ENCODE assay signal across 10 cellular contexts in the genomic region with DNA sequence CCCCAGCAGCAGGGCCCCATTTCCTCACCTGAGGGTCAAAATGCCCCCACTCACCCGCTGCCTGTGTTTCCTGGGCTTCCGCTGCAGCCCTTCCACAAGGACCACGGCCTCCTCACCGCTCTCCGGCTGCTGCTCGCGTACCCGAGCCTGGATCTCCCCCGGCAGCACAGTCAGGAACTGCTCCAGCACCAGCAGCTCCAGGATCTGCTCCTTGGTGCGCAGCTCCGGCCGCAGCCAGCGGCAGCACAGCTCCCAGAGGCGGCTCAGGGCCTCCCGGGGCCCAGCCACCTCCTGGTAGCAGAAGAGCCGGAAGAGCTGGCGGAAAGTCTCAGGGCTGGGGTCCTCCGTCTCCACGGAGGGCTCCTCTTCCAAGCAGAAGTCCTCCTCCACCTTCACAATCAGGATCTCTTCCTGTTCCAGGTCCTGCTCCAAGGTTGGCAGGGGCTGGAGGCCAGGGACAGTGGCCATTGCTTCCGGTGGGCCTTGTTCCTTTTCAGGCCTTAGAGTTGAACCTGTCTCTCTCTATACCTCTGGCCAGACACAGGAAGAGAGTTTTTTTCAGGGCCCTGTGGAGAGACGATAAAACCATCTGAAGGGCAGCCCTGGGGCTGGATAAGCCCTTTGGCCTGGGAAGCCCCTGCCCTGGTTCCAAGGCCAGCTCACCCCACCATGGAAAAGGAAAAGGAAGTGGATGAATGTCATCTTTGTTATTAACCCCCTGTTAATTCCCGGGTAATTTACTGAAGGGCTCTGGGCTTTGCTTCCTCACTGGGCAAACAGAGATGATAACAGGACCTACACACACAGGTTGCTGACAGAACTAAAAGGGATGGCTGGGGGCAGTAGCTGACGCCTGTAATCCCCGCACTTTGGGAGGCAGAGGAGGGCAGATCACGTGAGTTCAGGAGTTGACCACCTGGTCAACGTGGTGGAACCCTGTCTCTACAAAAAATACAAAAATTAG. TPM values are rescaled to one million over a fixed set of nuclear protein-coding genes. Genes with fewer than 3 reads are reported as not detected.
DNase-seq lines count a peak whose midpoint lies in the region; ATAC-seq, FAIRE-seq and TF ChIP-seq lines count a peak whose summit lies in the region.
"Had no signal": no experiment of that assay in that cellular context is flagged by ENCODE, and none has a peak within 500 bp of the region (broad histone marks: within the 10 kb centered on the region; RNA-seq: fewer than 3 reads in every experiment).

No MANE protein-coding gene starts in this region.

- peak overlapping the region; percentile 94 for H3K4me3 ChIP-seq in HFF-Myc (replicated peaks; ENCODE audit: low read depth, low read length)
- peak overlapping the region; percentile 88 to 100 for H3K4me3 ChIP-seq in right atrium auricular region
- peak overlapping the region; percentile 87 to 100 (median 98) for H3K4me3 ChIP-seq in skin epidermis

- H3K4me3 Mint-ChIP-seq in WTC11: peak overlapping the region; percentile 80

- no peak for TF ChIP-seq CTCF in HFF-Myc (IDR thresholded peaks at IDR 0.05; ENCODE audit: low read depth, low read length, missing control alignments)
- TF ChIP-seq CTCF in WTC11 (IDR thresholded peaks at IDR 0.05): no peak
- TF ChIP-seq CTCF in right atrium auricular region (IDR thresholded peaks at IDR 0.05): no peak

- H3K27me3 ChIP-seq in right atrium auricular region: no peaks in the 10 kb centered on the region

- H3K9me3 ChIP-seq in right atrium auricular region: no peaks in the 10 kb centered on the region

- CTCF ChIA-PET in WTC11 (lab: Charles Lee): no interaction called here

- TF ChIP-seq POLR2A in GM12892 (IDR thresholded peaks at IDR 0.05; ENCODE audit: low read depth, low read length): no peak

- no peak for FAIRE-seq in GM12892 (lab: Jason Lieb, UNC)

- POLR2A ChIA-PET in WTC11 (lab: Charles Lee): interaction anchor here (3.1 kb wide), 1 partner anchor 37 kb away, joined by 16 read pairs; a partner anchor contains a TSS

- H3K27ac ChIP-seq in right atrium auricular region (peak overlapping the region in 1 of 2 donors; percentile 86), skin epidermis (peak overlapping the region in 18 of 21 experiments; percentile 83 to 96 (median 92))

- no peaks in the 10 kb centered on the region for H3K27me3 Mint-ChIP-seq in WTC11 (ENCODE audit: low read depth)

- H3K36me3 Mint-ChIP-seq in WTC11: peaks cover 12% of the 10 kb centered on the region

- H3K27ac Mint-ChIP-seq in WTC11: no peak overlapping the region

- ATAC-seq in WTC11 (no peak), HG03039 (IDR thresholded peaks at IDR 0.05; ENCODE audit: unreplicated experiment) (no peak), HG02623 (IDR thresholded peaks at IDR 0.05; ENCODE audit: unreplicated experiment) (no peak)

- peaks cover 17% of the 10 kb centered on the region for H3K4me1 Mint-ChIP-seq in WTC11

- H3K4me1 ChIP-seq in right atrium auricular region: peaks cover 0 to 31% of the 10 kb centered on the region in 2 donors

- DNase-seq in HFF-Myc (ENCODE audit: extremely low read depth, low read depth): no peak
- no peak for DNase-seq in WTC11 (ENCODE audit: low spot score)
- no peak for DNase-seq in right atrium auricular region (ENCODE audit: low spot score)
- no peak for DNase-seq in SIG-M5 (lab: John Stamatoyannopoulos, UW)
- no peak for DNase-seq in GM12892 (ENCODE audit: insufficient read length)
- DNase-seq: stimulated activated CD4-positive, alpha-beta T cell treated with anti-CD3 and anti-CD28 coated beads, Interleukin-2, amount 100 ng/mL, for 24 hours had no signal

- no peaks in the 10 kb centered on the region for H3K9me3 Mint-ChIP-seq in WTC11

- H3K36me3 ChIP-seq in right atrium auricular region: peaks cover 27% of the 10 kb centered on the region

TF ChIP-seq in WTC11, 78 proteins besides CTCF, POLR2A, EP300 and RAD21:
- TF ChIP-seq OVOL2 (CRISPR knock-in tag; IDR thresholded peaks at IDR 0.05; ENCODE audit: borderline replicate concordance) (no peak), NFYB (CRISPR knock-in tag; conservative IDR thresholded peaks at IDR 0.05; ENCODE audit: low read depth) (no peak), GRHL2 (CRISPR knock-in tag; IDR thresholded peaks at IDR 0.05; ENCODE audit: insufficient replicate concordance, severe bottlenecking) (no peak)
- TF ChIP-seq, protein P1, sequence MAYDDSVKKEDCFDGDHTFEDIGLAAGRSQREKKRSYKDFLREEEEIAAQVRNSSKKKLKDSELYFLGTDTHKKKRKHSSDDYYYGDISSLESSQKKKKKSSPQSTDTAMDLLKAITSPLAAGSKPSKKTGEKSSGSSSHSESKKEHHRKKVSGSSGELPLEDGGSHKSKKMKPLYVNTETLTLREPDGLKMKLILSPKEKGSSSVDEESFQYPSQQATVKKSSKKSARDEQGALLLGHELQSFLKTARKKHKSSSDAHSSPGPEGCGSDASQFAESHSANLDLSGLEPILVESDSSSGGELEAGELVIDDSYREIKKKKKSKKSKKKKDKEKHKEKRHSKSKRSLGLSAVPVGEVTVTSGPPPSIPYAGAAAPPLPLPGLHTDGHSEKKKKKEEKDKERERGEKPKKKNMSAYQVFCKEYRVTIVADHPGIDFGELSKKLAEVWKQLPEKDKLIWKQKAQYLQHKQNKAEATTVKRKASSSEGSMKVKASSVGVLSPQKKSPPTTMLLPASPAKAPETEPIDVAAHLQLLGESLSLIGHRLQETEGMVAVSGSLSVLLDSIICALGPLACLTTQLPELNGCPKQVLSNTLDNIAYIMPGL (CRISPR knock-in tag; IDR thresholded peaks at IDR 0.05): no peak
- TF ChIP-seq, protein P2, sequence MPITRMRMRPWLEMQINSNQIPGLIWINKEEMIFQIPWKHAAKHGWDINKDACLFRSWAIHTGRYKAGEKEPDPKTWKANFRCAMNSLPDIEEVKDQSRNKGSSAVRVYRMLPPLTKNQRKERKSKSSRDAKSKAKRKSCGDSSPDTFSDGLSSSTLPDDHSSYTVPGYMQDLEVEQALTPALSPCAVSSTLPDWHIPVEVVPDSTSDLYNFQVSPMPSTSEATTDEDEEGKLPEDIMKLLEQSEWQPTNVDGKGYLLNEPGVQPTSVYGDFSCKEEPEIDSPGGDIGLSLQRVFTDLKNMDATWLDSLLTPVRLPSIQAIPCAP (CRISPR knock-in tag; IDR thresholded peaks at IDR 0.05): no peak
TF ChIP-seq in WTC11: peak in this region for 0.

RNA-seq across cellular contexts. Expression of a gene that starts 1.2 kb away (rescaled TPM):
- total RNA-seq in WTC11 (2021) (14.3 to 19.9 TPM (median 15.5 TPM) in 3 replicates), right atrium auricular region (1 to 10 TPM; 4.3 to 7.5 TPM)
- polyA plus RNA-seq in GM12892 (2012; ENCODE audit: missing spikeins): 3.0 TPM

RNA-seq across cellular contexts. Expression of a gene that starts 22.4 kb away (rescaled TPM):
- total RNA-seq in WTC11 (2021) (not detected in 3 replicates), right atrium auricular region (not detected)
- not detected for polyA plus RNA-seq in GM12892 (2012; ENCODE audit: missing spikeins)
- total RNA-seq: activated CD8-positive, alpha-beta memory T cell treated with anti-CD3 and anti-CD28 coated beads for 36 hours had no signal

RNA-seq across cellular contexts. Expression of a gene that starts 29.4 kb away (rescaled TPM):
- total RNA-seq in WTC11 (2021) (1.9 TPM in 1 of 3 replicates, not detected in the others), right atrium auricular region (not detected)
- not detected for polyA plus RNA-seq in GM12892 (2012; ENCODE audit: missing spikeins)
- total RNA-seq: activated CD8-positive, alpha-beta memory T cell treated with anti-CD3 and anti-CD28 coated beads for 36 hours had no signal

RNA-seq across cellular contexts. Expression of a gene that starts 31.5 kb away (rescaled TPM):
- total RNA-seq in WTC11 (2021) (0.09 to 0.41 TPM (median 0.14 TPM) in 3 replicates), right atrium auricular region (under 1 TPM; 0.39 to 0.44 TPM)
- polyA plus RNA-seq in GM12892 (2012; ENCODE audit: missing spikeins): 0.40 TPM

RNA-seq across cellular contexts. Expression of a gene that starts 31.7 kb away (rescaled TPM):
- total RNA-seq in WTC11 (2021): 28.6 to 35.6 TPM (median 31.5 TPM) in 3 replicates
- 10 to 100 TPM in 1 of 2 donors, 1 to 10 TPM in 1; 6.7 to 13.5 TPM for total RNA-seq in right atrium auricular region
- 6.8 TPM for polyA plus RNA-seq in GM12892 (2012; ENCODE audit: missing spikeins)
